17 cellular contexts compared by ENCODE assay signal in the genomic region with DNA sequence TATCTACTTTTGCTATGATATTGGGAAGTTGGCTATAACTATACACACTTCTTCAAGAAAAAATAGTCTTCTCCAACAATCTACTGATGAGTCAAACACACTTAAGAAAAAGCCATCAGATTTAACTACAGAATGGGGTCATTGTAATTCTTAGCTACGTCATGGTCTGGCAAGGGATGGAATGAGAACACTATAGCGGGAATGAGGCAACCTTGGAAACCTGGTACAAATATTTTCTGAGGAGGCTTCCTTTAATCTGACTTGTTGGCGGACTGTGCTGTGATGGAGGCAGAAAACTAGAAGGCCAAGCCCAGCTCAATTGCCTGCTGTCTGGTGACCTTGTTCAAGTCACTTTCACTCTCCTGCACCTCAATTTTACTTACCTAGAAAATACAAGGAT.
"Had no signal": no experiment of that assay in that cellular context is flagged by ENCODE, and none has a peak within 500 bp of the region (broad histone marks: within the 10 kb centered on the region; RNA-seq: fewer than 3 reads in every experiment).

No MANE protein-coding gene starts in this region.

- H3K9me3 Mint-ChIP-seq: dendritic cell treated with granulocyte-macrophage colony-stimulating factor and Interleukin-4, amounts not matched to agents 40 ng/mL and 50 ng/mL, for 4 days had no signal

- H3K4me1 Mint-ChIP-seq: activated CD8-positive, alpha-beta memory T cell treated with anti-CD3 and anti-CD28 coated beads, Interleukin-2, amount 10 ng/mL, durations not matched to agents 7 days and 5 days; activated naive CD4-positive, alpha-beta T cell treated with anti-CD3 and anti-CD28 coated beads, Interleukin-2, amount 10 ng/mL, durations not matched to agents 7 days and 5 days; stimulated activated naive CD8-positive, alpha-beta T cell treated with anti-CD3 and anti-CD28 coated beads, Interleukin-15, amount 100 ng/mL, for 72 hours had no signal

- ATAC-seq: activated CD8-positive, alpha-beta memory T cell treated with anti-CD3 and anti-CD28 coated beads, Interleukin-2, amount 10 ng/mL, durations not matched to agents 7 days and 5 days; psoas muscle; sciatic nerve; stimulated activated naive CD8-positive, alpha-beta T cell treated with anti-CD3 and anti-CD28 coated beads, Interleukin-15, amount 100 ng/mL, for 72 hours had no signal

- H3K36me3 Mint-ChIP-seq: activated CD8-positive, alpha-beta memory T cell treated with anti-CD3 and anti-CD28 coated beads, Interleukin-2, amount 10 ng/mL, durations not matched to agents 7 days and 5 days; activated naive CD4-positive, alpha-beta T cell treated with anti-CD3 and anti-CD28 coated beads, Interleukin-2, amount 10 ng/mL, durations not matched to agents 7 days and 5 days; brain had no signal

- H3K4me3 Mint-ChIP-seq: activated CD8-positive, alpha-beta memory T cell treated with anti-CD3 and anti-CD28 coated beads, Interleukin-2, amount 10 ng/mL, durations not matched to agents 7 days and 5 days; activated naive CD4-positive, alpha-beta T cell treated with anti-CD3 and anti-CD28 coated beads, Interleukin-2, amount 10 ng/mL, durations not matched to agents 7 days and 5 days; brain; dendritic cell treated with granulocyte-macrophage colony-stimulating factor and Interleukin-4, amounts not matched to agents 40 ng/mL and 50 ng/mL, for 4 days; nephron progenitor cell; stimulated activated naive CD8-positive, alpha-beta T cell treated with anti-CD3 and anti-CD28 coated beads, Interleukin-15, amount 100 ng/mL, for 72 hours had no signal

- H3K4me3 ChIP-seq: psoas muscle, testis, upper lobe of left lung had no signal

- H3K9me3 ChIP-seq: psoas muscle, testis, upper lobe of left lung had no signal

- H3K27ac Mint-ChIP-seq: activated CD8-positive, alpha-beta memory T cell treated with anti-CD3 and anti-CD28 coated beads, Interleukin-2, amount 10 ng/mL, durations not matched to agents 7 days and 5 days; activated naive CD4-positive, alpha-beta T cell treated with anti-CD3 and anti-CD28 coated beads, Interleukin-2, amount 10 ng/mL, durations not matched to agents 7 days and 5 days; dendritic cell treated with granulocyte-macrophage colony-stimulating factor and Interleukin-4, amounts not matched to agents 40 ng/mL and 50 ng/mL, for 4 days; nephron progenitor cell; stimulated activated naive CD8-positive, alpha-beta T cell treated with anti-CD3 and anti-CD28 coated beads, Interleukin-15, amount 100 ng/mL, for 72 hours had no signal

- H3K4me1 ChIP-seq: psoas muscle, testis, upper lobe of left lung had no signal

- H3K36me3 ChIP-seq: upper lobe of left lung had no signal

- H3K27ac ChIP-seq: epithelial cell of prostate, psoas muscle, testis, upper lobe of left lung had no signal

- DNase-seq: activated CD4-positive, alpha-beta T cell treated with anti-CD3 and anti-CD28 coated beads, Interleukin-2, amount 50 U/mL, for 4 hours; activated CD4-positive, CD25-positive, alpha-beta regulatory T cell treated with anti-CD3 and anti-CD28 coated beads, Interleukin-2, amount 50 U/mL, for 72 hours; activated CD8-positive, alpha-beta memory T cell treated with anti-CD3 and anti-CD28 coated beads, Interleukin-2, amount 10 ng/mL, durations not matched to agents 7 days and 5 days; activated naive CD4-positive, alpha-beta T cell treated with anti-CD3 and anti-CD28 coated beads, Interleukin-2, amount 10 ng/mL, durations not matched to agents 7 days and 5 days; activated T-cell treated with anti-CD3 and anti-CD28 coated beads, Interleukin-2, amount 50 U/mL, for 1 hour; hypothalamus; kidney glomerular epithelial cell; nephron progenitor cell; psoas muscle; stimulated activated CD4-positive, alpha-beta T cell treated with anti-CD3 and anti-CD28 coated beads, Interleukin-1b, Interleukin-23, amount 100 ng/mL, for 48 hours; stimulated activated naive CD8-positive, alpha-beta T cell treated with anti-CD3 and anti-CD28 coated beads, Interleukin-15, amount 100 ng/mL, for 72 hours; testis; upper lobe of left lung had no signal

- H3K27me3 ChIP-seq: testis, upper lobe of left lung had no signal

- H3K27me3 Mint-ChIP-seq: activated CD8-positive, alpha-beta memory T cell treated with anti-CD3 and anti-CD28 coated beads, Interleukin-2, amount 10 ng/mL, durations not matched to agents 7 days and 5 days; activated naive CD4-positive, alpha-beta T cell treated with anti-CD3 and anti-CD28 coated beads, Interleukin-2, amount 10 ng/mL, durations not matched to agents 7 days and 5 days; dendritic cell treated with granulocyte-macrophage colony-stimulating factor and Interleukin-4, amounts not matched to agents 40 ng/mL and 50 ng/mL, for 4 days; stimulated activated naive CD8-positive, alpha-beta T cell treated with anti-CD3 and anti-CD28 coated beads, Interleukin-15, amount 100 ng/mL, for 72 hours had no signal
